Comparison of ENCODE assay signal across 8 cellular contexts in the genomic region with DNA sequence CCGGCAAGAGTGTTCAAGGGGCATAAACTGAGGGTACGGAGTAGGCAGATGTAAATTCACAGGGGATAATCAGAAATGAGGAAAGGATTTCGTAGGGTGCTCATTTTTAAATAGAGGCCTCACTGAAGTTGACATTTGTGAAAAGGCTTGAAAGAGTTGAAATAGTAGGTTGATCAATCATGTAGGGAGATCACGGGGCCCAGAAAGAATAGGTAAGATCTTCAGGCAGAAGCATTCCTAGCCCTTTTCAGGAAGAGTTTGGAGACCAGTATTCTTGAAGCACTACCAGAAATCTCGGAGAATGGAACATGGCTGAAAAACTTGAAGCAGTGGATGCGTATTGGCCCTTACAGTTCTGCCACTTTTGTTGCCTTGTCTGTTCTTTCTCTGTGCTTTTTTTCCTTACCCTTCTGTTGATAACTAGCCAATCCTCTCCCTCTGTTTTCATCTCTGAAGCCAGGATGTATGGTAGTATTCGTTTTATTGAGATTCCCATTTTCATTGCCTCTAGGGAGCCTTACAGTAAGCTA. TPM values are rescaled to one million over a fixed set of nuclear protein-coding genes. Genes with fewer than 3 reads are reported as not detected.
A peak's percentile ranks its signal among the peaks of the same experiment; 100 is the strongest.
DNase-seq lines count a peak whose midpoint lies in the region; ATAC-seq and TF ChIP-seq lines count a peak whose summit lies in the region.

No MANE protein-coding gene starts in this region.

- H3K4me1 Mint-ChIP-seq in natural killer cell treated with Interleukin-12 subunit alpha and Interleukin-12 subunit beta and Interleukin-15 and Interleukin-18, amount 100 ng/mL, for 72 hours (ENCODE audit: low read depth in 2 of 2): peaks cover 27 to 37% of the 10 kb centered on the region in 2 donors

- TF ChIP-seq CTCF in LNCaP clone FGC (IDR thresholded peaks at IDR 0.05; ENCODE audit: control insufficient read depth, extremely low read depth, insufficient read depth) (no peak), choroid plexus epithelial cell (conservative IDR thresholded peaks at IDR 0.05; ENCODE audit: low read depth, low read length) (no peak)

- DNase-seq in LNCaP clone FGC (ENCODE audit: low read depth) (no peak), choroid plexus epithelial cell (ENCODE audit: low read depth) (peak; percentile 37), retina (no peak), ureter (ENCODE audit: low spot score) (no peak)
- no peak for DNase-seq in natural killer cell treated with Interleukin-12 subunit alpha and Interleukin-12 subunit beta and Interleukin-15 and Interleukin-18, amount 100 ng/mL, for 72 hours (ENCODE audit: low spot score)
- DNase-seq in stimulated activated CD4-positive, alpha-beta T cell treated with anti-CD3 and anti-CD28 coated beads, Interleukin-4, amount 100 ng/mL, for 24 hours: no peak

- H3K9me3 Mint-ChIP-seq in natural killer cell treated with Interleukin-12 subunit alpha and Interleukin-12 subunit beta and Interleukin-15 and Interleukin-18, amount 100 ng/mL, for 72 hours: no peaks in the 10 kb centered on the region

- H3K27ac Mint-ChIP-seq in natural killer cell treated with Interleukin-12 subunit alpha and Interleukin-12 subunit beta and Interleukin-15 and Interleukin-18, amount 100 ng/mL, for 72 hours: peak overlapping the region; percentile 97 to 98

- peaks cover 21% of the 10 kb centered on the region for H3K36me3 Mint-ChIP-seq in natural killer cell treated with Interleukin-12 subunit alpha and Interleukin-12 subunit beta and Interleukin-15 and Interleukin-18, amount 100 ng/mL, for 72 hours

- peak overlapping the region; percentile 98 for H3K4me3 Mint-ChIP-seq in natural killer cell treated with Interleukin-12 subunit alpha and Interleukin-12 subunit beta and Interleukin-15 and Interleukin-18, amount 100 ng/mL, for 72 hours

- ATAC-seq in GM21723 (IDR thresholded peaks at IDR 0.05; ENCODE audit: unreplicated experiment): peak; percentile 14
- no peak for ATAC-seq in natural killer cell treated with Interleukin-12 subunit alpha and Interleukin-12 subunit beta and Interleukin-15 and Interleukin-18, amount 100 ng/mL, for 72 hours

- peak overlapping the region; percentile 52 for H3K4me3 ChIP-seq in GM08714 (ENCODE audit: low read length)
- H3K4me3 ChIP-seq in LNCaP clone FGC (ENCODE audit: low read depth, low read length): peak overlapping the region; percentile 83
- H3K4me3 ChIP-seq in choroid plexus epithelial cell (ENCODE audit: low read depth, low read length): peak overlapping the region; percentile 89

- H3K27me3 Mint-ChIP-seq in natural killer cell treated with Interleukin-12 subunit alpha and Interleukin-12 subunit beta and Interleukin-15 and Interleukin-18, amount 100 ng/mL, for 72 hours: peaks cover 7 to 17% of the 10 kb centered on the region in 2 donors

RNA-seq across cellular contexts. Expression of gene CCNH, which starts 0.5 kb away (rescaled TPM):
- total RNA-seq in natural killer cell treated with Interleukin-12 subunit alpha and Interleukin-12 subunit beta and Interleukin-15 and Interleukin-18, amount 100 ng/mL, for 72 hours: 10 to 100 TPM; 63.2 to 96.9 TPM
- 68.6 TPM for total RNA-seq in ureter
